8 cellular contexts compared by ENCODE assay signal in the genomic region with DNA sequence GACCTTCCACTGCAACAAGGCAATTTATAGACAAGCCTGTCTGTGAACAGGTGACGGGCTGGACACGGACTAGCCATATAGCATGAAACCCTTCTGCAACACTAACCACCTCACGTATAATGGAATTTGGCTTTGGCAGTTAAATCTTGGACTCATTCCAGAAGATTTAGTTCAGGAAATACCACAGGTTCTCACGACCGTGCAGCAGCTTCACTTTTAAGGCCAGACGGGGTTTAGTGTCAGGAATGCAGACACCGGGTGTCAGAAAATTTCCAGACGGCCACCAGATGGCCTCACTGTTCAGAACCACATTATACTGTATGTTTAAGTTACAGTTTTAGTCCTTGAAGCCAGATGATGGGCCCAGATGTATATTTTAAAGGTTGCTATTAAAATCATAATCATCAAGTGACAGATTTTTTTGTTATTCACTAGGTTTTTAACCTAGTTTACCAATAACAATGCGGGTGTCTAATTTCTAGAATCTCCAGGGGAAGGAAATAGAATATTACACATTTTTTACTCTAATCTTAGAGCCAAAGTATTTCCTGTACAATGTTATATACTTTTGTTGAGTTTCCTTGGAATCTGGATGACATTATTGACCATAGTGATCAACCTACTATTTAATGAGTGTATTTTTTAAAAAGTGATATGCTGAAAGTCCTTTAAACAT.
DNase-seq lines count a peak whose midpoint lies in the region; ATAC-seq, FAIRE-seq and TF ChIP-seq lines count a peak whose summit lies in the region.

No MANE protein-coding gene starts in this region.

- peak overlapping the region in 1 of 2 experiments; percentile 50; a peak in 1 of 6 replicates for H3K27ac ChIP-seq in A549

- DNase-seq in A549 (ENCODE audit: low read depth in 1 of 2, low spot score in 1 of 2): peak; percentile 74 to 76
- peak; percentile 21 for DNase-seq in NCI-H2107 (lab: John Stamatoyannopoulos, UW)
- peak; percentile 56 for DNase-seq in UCSD-AML1 (lab: John Stamatoyannopoulos, UW; ENCODE audit: unreplicated experiment)
- peak; percentile 28 for DNase-seq in central memory CD4-positive, alpha-beta T cell
- peak; percentile 96 for DNase-seq in kidney glomerular epithelial cell (lab: John Stamatoyannopoulos, UW)
- DNase-seq in stimulated activated CD4-positive, alpha-beta T cell treated with anti-CD3 and anti-CD28 coated beads, Interleukin-4, amount 100 ng/mL, for 24 hours: peak; percentile 53

- POLR2A ChIA-PET in A549 (lab: Yijun Ruan, JAX): interaction anchor here (0.6 to 1.5 kb wide), 4 partner anchors 15 to 169 kb away, joined by 3 to 6 read pairs (median 4); partner anchors contain the start of gene SLC25A3

- peak; percentile 86 for TF ChIP-seq CTCF in A549 (IDR thresholded peaks at IDR 0.05)

- peak overlapping the region; percentile 44; the same call in 2 of the 3 replicates for H3K4me2 ChIP-seq in A549

- TF ChIP-seq POLR2A in A549 (IDR thresholded peaks at IDR 0.05; ENCODE audit: low read length): no peak

- 19% methylated on average over 9 of the region's 9 CpGs for WGBS in A549 (ENCODE audit: missing lambda C conversion rate)

- ATAC-seq in A549 (peak; percentile 90 to 91), GM18508 (IDR thresholded peaks at IDR 0.05; ENCODE audit: insufficient read depth, unreplicated experiment) (peak; percentile 60), HG03025 (IDR thresholded peaks at IDR 0.05; ENCODE audit: low FRiP score, unreplicated experiment) (peak; percentile 61)

- H3K4me3 ChIP-seq in A549: no peak overlapping the region

- TF ChIP-seq RAD21 in A549 (conservative IDR thresholded peaks at IDR 0.05 in 1 of 2, IDR thresholded peaks at IDR 0.05 in 1 of 2): peak; percentile 72 to 82

- TF ChIP-seq EP300 in A549 (IDR thresholded peaks at IDR 0.05): no peak

- H3K9me3 ChIP-seq in A549: no peaks in the 10 kb centered on the region

- no peak for FAIRE-seq in A549 (lab: Jason Lieb, UNC)

- H3K4me1 ChIP-seq in A549: peaks cover 12% of the 10 kb centered on the region

- CTCF ChIA-PET in A549 (lab: Yijun Ruan, JAX): interaction anchor here (0.6 to 4.6 kb wide), 34 partner anchors 9 to 574 kb away, joined by 3 to 27 read pairs (median 4); partner anchors contain the start of genes APAF1, IKBIP and TMPO

TF ChIP-seq in A549, 52 proteins besides CTCF, POLR2A, EP300 and RAD21:
- TF ChIP-seq CBX8 (IDR thresholded peaks at IDR 0.05) (no peak), ZFP36 (IDR thresholded peaks at IDR 0.05; ENCODE audit: borderline replicate concordance, partially characterized antibody) (no peak), FOSL2 (IDR thresholded peaks at IDR 0.05) (no peak), FOSL2 (CRISPR knock-in tag; IDR thresholded peaks at IDR 0.05) (no peak), CHD2 (IDR thresholded peaks at IDR 0.05; ENCODE audit: low read length, partially characterized antibody) (no peak), SMC3 (IDR thresholded peaks at IDR 0.05) (peak; percentile 91), ZC3H11A (IDR thresholded peaks at IDR 0.05) (no peak), RNF2 (IDR thresholded peaks at IDR 0.05; ENCODE audit: borderline replicate concordance, low read depth) (no peak)

Comparison
In these comparisons a context has a peak if more than half of its experiments do, and no peak if none do; other contexts are left out.
1. DNase-seq: peak in every context shown above with its lines; median percentile 96 in kidney glomerular epithelial cell; 75 in A549; 56 in UCSD-AML1; 53 in stimulated activated CD4-positive, alpha-beta T cell treated with anti-CD3 and anti-CD28 coated beads, Interleukin-4, amount 100 ng/mL, for 24 hours; 28 in central memory CD4-positive, alpha-beta T cell; 21 in NCI-H2107.